28 cellular contexts compared by ENCODE assay signal in genomic region chr20:59920944-59921343, GRCh38.
"Had no signal": no experiment of that assay in that cellular context is flagged by ENCODE, and none has a peak within 500 bp of the region (broad histone marks: within the 10 kb centered on the region; RNA-seq: fewer than 3 reads in every experiment).

No MANE protein-coding gene starts in this region.

- ATAC-seq: activated CD8-positive, alpha-beta T cell treated with anti-CD3 and anti-CD28 coated beads, Interleukin-2, amount 10 ng/mL, durations not matched to agents 7 days and 5 days; activated naive CD4-positive, alpha-beta T cell treated with anti-CD3 and anti-CD28 coated beads, Interleukin-2, amount 50 U/mL, for 72 hours; T-helper 17 cell; WTC11 had no signal

- H3K9me3 Mint-ChIP-seq: activated naive CD4-positive, alpha-beta T cell treated with anti-CD3 and anti-CD28 coated beads, Interleukin-2, amount 50 U/mL, for 72 hours; activated T-cell treated with anti-CD3 and anti-CD28 coated beads, Interleukin-2, amount 50 U/mL, for 24 hours; activated T-helper 1 cell treated with anti-CD3 and anti-CD28 coated beads, Interleukin-12 subunit alpha, Interleukin-12 subunit beta, Interleukin-2, Interleukin-4 antibody, amounts not matched to agents 30 ng/mL and 10 ng/mL and 1 ng/mL, durations not matched to agents 14 hours and 24 hours and 36 hours; WTC11 had no signal

- H3K27ac ChIP-seq: brain microvascular endothelial cell had no signal

- H3K27me3 ChIP-seq: brain microvascular endothelial cell had no signal

- H3K4me3 Mint-ChIP-seq: activated CD8-positive, alpha-beta T cell treated with anti-CD3 and anti-CD28 coated beads, Interleukin-2, amount 10 ng/mL, durations not matched to agents 7 days and 5 days; activated T-cell treated with anti-CD3 and anti-CD28 coated beads, Interleukin-2, amount 50 U/mL, for 24 hours; activated T-helper 1 cell treated with anti-CD3 and anti-CD28 coated beads, Interleukin-12 subunit alpha, Interleukin-12 subunit beta, Interleukin-2, Interleukin-4 antibody, amounts not matched to agents 30 ng/mL and 10 ng/mL and 1 ng/mL, durations not matched to agents 14 hours and 24 hours and 36 hours; T-helper 17 cell; WTC11 had no signal

- H3K27ac Mint-ChIP-seq: activated CD8-positive, alpha-beta T cell treated with anti-CD3 and anti-CD28 coated beads, Interleukin-2, amount 10 ng/mL, durations not matched to agents 7 days and 5 days; activated naive CD4-positive, alpha-beta T cell treated with anti-CD3 and anti-CD28 coated beads, Interleukin-2, amount 50 U/mL, for 72 hours; activated T-cell treated with anti-CD3 and anti-CD28 coated beads, Interleukin-2, amount 50 U/mL, for 24 hours; activated T-helper 1 cell treated with anti-CD3 and anti-CD28 coated beads, Interleukin-12 subunit alpha, Interleukin-12 subunit beta, Interleukin-2, Interleukin-4 antibody, amounts not matched to agents 30 ng/mL and 10 ng/mL and 1 ng/mL, durations not matched to agents 14 hours and 24 hours and 36 hours; T-helper 17 cell; WTC11 had no signal

- DNase-seq: activated CD4-positive, alpha-beta T cell treated with anti-CD3 and anti-CD28 coated beads for 48 hours; activated CD4-positive, alpha-beta T cell treated with anti-CD3 and anti-CD28 coated beads, Interleukin-2, amount 50 U/mL, for 4 hours; activated CD4-positive, CD25-positive, alpha-beta regulatory T cell treated with anti-CD3 and anti-CD28 coated beads, Interleukin-2, amount 50 U/mL, for 72 hours; activated CD8-positive, alpha-beta memory T cell treated with anti-CD3 and anti-CD28 coated beads, Interleukin-2, amount 50 U/mL, for 48 hours; activated CD8-positive, alpha-beta T cell treated with anti-CD3 and anti-CD28 coated beads, Interleukin-2, amount 10 ng/mL, durations not matched to agents 7 days and 5 days; activated effector memory CD4-positive, alpha-beta T cell treated with Interleukin-2 at 50 U/mL for 16 hours; activated naive CD4-positive, alpha-beta T cell treated with Interleukin-2 at 50 U/mL for 16 hours; activated T-cell treated with anti-CD3 and anti-CD28 coated beads, Interleukin-2, amount 50 U/mL, for 24 hours; brain microvascular endothelial cell; cerebellar nuclear complex; Kasumi-1; KBM-7; MM.1S; NCI-H1105; NCI-H1436; NCI-H1694 treated with DMSO at 0.1 percent for 48 hours; NCI-H2029 treated with DMSO at 0.1 percent for 48 hours; NCI-H345; NCI-H510A; NCI-H526 treated with DMSO at 0.1 percent for 48 hours; NCI-H82; OCI-M1; SHP77; T-helper 17 cell; T-helper 9 cell had no signal

- H3K36me3 ChIP-seq: brain microvascular endothelial cell had no signal

- H3K4me1 Mint-ChIP-seq: T-helper 17 cell had no signal

- H3K36me3 Mint-ChIP-seq: activated naive CD4-positive, alpha-beta T cell treated with anti-CD3 and anti-CD28 coated beads, Interleukin-2, amount 50 U/mL, for 72 hours; WTC11 had no signal
